8 cellular contexts compared by ENCODE assay signal in genomic region chr11:119319702-119320592, GRCh38. TPM values are rescaled to one million over a fixed set of nuclear protein-coding genes. Genes with fewer than 3 reads are reported as not detected.
DNase-seq lines count a peak whose midpoint lies in the region; ATAC-seq and TF ChIP-seq lines count a peak whose summit lies in the region.

No MANE protein-coding gene starts in this region.

- no peak for ATAC-seq in upper lobe of left lung (ENCODE audit: low FRiP score in 2 of 2)
- ATAC-seq in GM19452 (IDR thresholded peaks at IDR 0.05; ENCODE audit: unreplicated experiment): no peak
- ATAC-seq in GM18517 (IDR thresholded peaks at IDR 0.05; ENCODE audit: unreplicated experiment): no peak

- no peaks in the 10 kb centered on the region for H3K9me3 Mint-ChIP-seq in activated naive CD4-positive, alpha-beta T cell treated with anti-CD3 and anti-CD28 coated beads for 36 hours

- H3K36me3 ChIP-seq in colonic mucosa: no peaks in the 10 kb centered on the region
- no peaks in the 10 kb centered on the region for H3K36me3 ChIP-seq in mucosa of stomach (ENCODE audit: control insufficient read depth, insufficient read depth, low read length)
- H3K36me3 ChIP-seq in upper lobe of left lung: no peaks in the 10 kb centered on the region

- TF ChIP-seq EP300 in upper lobe of left lung (IDR thresholded peaks at IDR 0.05): peak in 1 of 4 donors; percentile 43

- intact Hi-C loops in activated naive CD4-positive, alpha-beta T cell treated with anti-CD3 and anti-CD28 coated beads for 36 hours (cut with micrococcal nuclease): loop anchor here (2.0 kb wide), 1 partner anchor 15 kb away; the partner anchor contains the start of gene RNF26
- intact Hi-C loops in colonic mucosa (cut with DNase I): no loop called here

- no peak for TF ChIP-seq CTCF in colonic mucosa (IDR thresholded peaks at IDR 0.05)
- TF ChIP-seq CTCF in upper lobe of left lung (IDR thresholded peaks at IDR 0.05): no peak

- H3K27me3 Mint-ChIP-seq in activated naive CD4-positive, alpha-beta T cell treated with anti-CD3 and anti-CD28 coated beads for 36 hours (ENCODE audit: low read depth): peaks cover 22% of the 10 kb centered on the region

- peak overlapping the region; percentile 62 for H3K27ac ChIP-seq in colonic mucosa
- peak overlapping the region; percentile 88 to 96 (median 92) for H3K27ac ChIP-seq in upper lobe of left lung

- H3K27ac Mint-ChIP-seq in activated naive CD4-positive, alpha-beta T cell treated with anti-CD3 and anti-CD28 coated beads for 36 hours: no peak overlapping the region

- H3K4me3 ChIP-seq in colonic mucosa (no peak overlapping the region), mucosa of stomach (ENCODE audit: low read length) (no peak overlapping the region), upper lobe of left lung (peak overlapping the region in 3 of 4 donors; percentile 41 to 59 (median 57))

- peaks cover 27% of the 10 kb centered on the region for H3K4me1 Mint-ChIP-seq in activated naive CD4-positive, alpha-beta T cell treated with anti-CD3 and anti-CD28 coated beads for 36 hours (ENCODE audit: low read depth)

- H3K4me3 Mint-ChIP-seq in activated naive CD4-positive, alpha-beta T cell treated with anti-CD3 and anti-CD28 coated beads for 36 hours: peak overlapping the region; percentile 47

- H3K4me1 ChIP-seq in colonic mucosa (peaks cover 13% of the 10 kb centered on the region), mucosa of stomach (ENCODE audit: control insufficient read depth, insufficient read depth, low read length) (peaks cover 41% of the 10 kb centered on the region), upper lobe of left lung (peaks cover 55 to 77% (median 62%) of the 10 kb centered on the region in 4 donors)

- H3K9me3 ChIP-seq in colonic mucosa (no peaks in the 10 kb centered on the region), mucosa of stomach (ENCODE audit: control insufficient read depth, low read length) (no peaks in the 10 kb centered on the region), upper lobe of left lung (no peaks in the 10 kb centered on the region)

- 45 to 46% methylated on average over 21 to 22 of the region's 24 CpGs for WGBS in upper lobe of left lung, 2 donors

- no peak for DNase-seq in activated naive CD4-positive, alpha-beta T cell treated with anti-CD3 and anti-CD28 coated beads for 36 hours
- DNase-seq in activated naive CD4-positive, alpha-beta T cell (lab: John Stamatoyannopoulos, UW): no peak
- no peak for DNase-seq in colonic mucosa
- peak in 1 of 2 donors; percentile 46 for DNase-seq in upper lobe of left lung
- no peak for DNase-seq in KG1 (lab: John Stamatoyannopoulos, UW)

- CTCF ChIA-PET in activated naive CD4-positive, alpha-beta T cell treated with anti-CD3 and anti-CD28 coated beads for 36 hours (lab: Charles Lee): interaction anchor here (1.0 to 4.4 kb wide), 6 partner anchors 13 to 252 kb away, joined by 3 to 70 read pairs (median 8); partner anchors contain the start of genes C1QTNF5 and VPS11

- H3K9ac ChIP-seq in colonic mucosa (ENCODE audit: low read depth in 2 of 2, low read length in 2 of 2): peak overlapping the region; percentile 47 to 71
- peak overlapping the region; percentile 62 for H3K9ac ChIP-seq in mucosa of stomach (ENCODE audit: low read length)

- H3K36me3 Mint-ChIP-seq in activated naive CD4-positive, alpha-beta T cell treated with anti-CD3 and anti-CD28 coated beads for 36 hours (ENCODE audit: low read depth): no peaks in the 10 kb centered on the region

- no peak for TF ChIP-seq POLR2A in upper lobe of left lung (IDR thresholded peaks at IDR 0.05)

- H3K27me3 ChIP-seq in colonic mucosa (peaks cover 25% of the 10 kb centered on the region), mucosa of stomach (ENCODE audit: control insufficient read depth, insufficient read depth, low read length) (peaks cover 55% of the 10 kb centered on the region), upper lobe of left lung (peaks cover 0 to 35% (median 15%) of the 10 kb centered on the region in 4 donors)

RNA-seq across cellular contexts. Expression of gene MCAM, which starts 3.0 kb away (rescaled TPM):
- total RNA-seq in activated naive CD4-positive, alpha-beta T cell treated with anti-CD3 and anti-CD28 coated beads for 36 hours: 1 to 10 TPM; 8.0 to 8.4 TPM
- total RNA-seq in colonic mucosa (10 to 100 TPM in 1 of 2 donors, 1 to 10 TPM in 1; 5.4 to 36.9 TPM), upper lobe of left lung (100 to 1,000 TPM in 3 of 6 donors, 10 to 100 TPM in 3; 39.8 to 222 (median 76.5) TPM)

RNA-seq across cellular contexts. Expression of gene RNF26, which starts 14.4 kb away (rescaled TPM):
- total RNA-seq in activated naive CD4-positive, alpha-beta T cell treated with anti-CD3 and anti-CD28 coated beads for 36 hours: 10 to 100 TPM; 46.1 to 47.0 TPM
- total RNA-seq in colonic mucosa: 10 to 100 TPM; 22.9 to 46.6 TPM
- 10 to 100 TPM in 5 of 6 donors, 1 to 10 TPM in 1; 5.2 to 25.5 (median 14.8) TPM for total RNA-seq in upper lobe of left lung

RNA-seq across cellular contexts. Expression of gene C1QTNF5, which starts 20.7 kb away (rescaled TPM):
- total RNA-seq in activated naive CD4-positive, alpha-beta T cell treated with anti-CD3 and anti-CD28 coated beads for 36 hours: not detected
- total RNA-seq in colonic mucosa (1 to 10 TPM; 5.3 to 8.7 TPM), upper lobe of left lung (10 to 100 TPM; 10.5 to 57.2 (median 26.4) TPM)

RNA-seq across cellular contexts. Expression of gene MFRP, which starts 26.6 kb away (rescaled TPM):
- not detected for total RNA-seq in activated naive CD4-positive, alpha-beta T cell treated with anti-CD3 and anti-CD28 coated beads for 36 hours
- total RNA-seq in colonic mucosa (not detected), upper lobe of left lung (not detected)

Comparison
In these comparisons a context has a peak if more than half of its experiments do, and no peak if none do; other contexts are left out.
1. H3K4me3 ChIP-seq: peak in upper lobe of left lung (3 of 4); none in colonic mucosa (single experiment) and mucosa of stomach (single experiment).
2. RNA of gene C1QTNF5, which starts 20.7 kb away (total RNA-seq): 10.5 to 57.2 TPM in upper lobe of left lung and 5.3 to 8.7 TPM in colonic mucosa; not detected in activated naive CD4-positive, alpha-beta T cell treated with anti-CD3 and anti-CD28 coated beads for 36 hours; every median in the first group is over 4 times any median in the second.